Comparison of ENCODE assay signal across 11 cellular contexts in the genomic region with DNA sequence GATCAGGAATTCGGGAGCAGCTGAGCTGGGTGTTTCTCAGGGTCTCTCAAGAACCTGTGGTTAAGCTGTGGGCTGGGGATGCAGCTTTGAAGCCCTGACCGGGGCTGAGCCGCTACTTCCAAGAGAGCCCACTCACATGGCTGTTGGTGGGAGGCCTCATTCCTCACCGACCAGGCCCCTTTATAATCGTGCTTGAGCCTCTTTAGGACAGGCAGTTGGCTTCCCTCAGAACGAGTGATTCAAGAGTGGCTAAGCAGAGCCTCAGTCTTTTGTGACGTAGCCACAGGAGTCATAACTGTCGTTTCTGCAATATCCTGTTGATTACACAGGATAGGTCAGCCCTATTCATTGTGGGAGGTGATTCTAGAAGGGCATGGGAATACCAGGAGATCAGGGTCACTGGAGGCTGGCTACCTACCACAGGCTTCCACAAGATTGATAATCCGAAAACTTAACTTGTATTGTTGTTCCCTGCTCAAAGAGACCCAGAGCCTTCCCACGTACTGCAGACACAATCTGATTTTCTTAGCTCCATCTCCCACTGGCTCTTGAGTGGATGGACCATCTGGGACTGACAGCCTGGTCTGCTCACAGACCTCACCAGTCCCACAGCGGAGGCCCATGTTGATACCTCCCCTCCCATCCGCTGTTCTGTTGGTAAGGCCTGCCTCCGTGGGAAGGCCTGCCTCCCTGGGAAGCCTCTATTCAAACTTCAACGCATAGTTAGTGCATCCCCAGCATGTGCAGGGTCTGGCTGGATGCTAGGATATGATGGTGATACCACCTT. TPM values are rescaled to one million over a fixed set of nuclear protein-coding genes. Genes with fewer than 3 reads are reported as not detected.
DNase-seq lines count a peak whose midpoint lies in the region; ATAC-seq and TF ChIP-seq lines count a peak whose summit lies in the region.
"Had no signal": no experiment of that assay in that cellular context is flagged by ENCODE, and none has a peak within 500 bp of the region (broad histone marks: within the 10 kb centered on the region; RNA-seq: fewer than 3 reads in every experiment).

No MANE protein-coding gene starts in this region.

- TF ChIP-seq POLR2A in IMR-90 (IDR thresholded peaks at IDR 0.05; ENCODE audit: low read depth, low read length): peak; percentile 37; the same call in 1 of the 2 replicates

- peak overlapping the region; percentile 89 for H3K23ac ChIP-seq in IMR-90 (ENCODE audit: low read depth, low read length)

- dilution Hi-C loops in IMR-90 (cut with HindIII; ENCODE audit: low sequenced_read_pairs, unreplicated experiment): no loop called here

- peaks cover 4% of the 10 kb centered on the region for H3K9me3 ChIP-seq in IMR-90 (ENCODE audit: control insufficient read depth, insufficient read depth, low read length)
- H3K9me3 ChIP-seq: ovary had no signal

- intact Hi-C loops in IMR-90 (cut with micrococcal nuclease): loop anchor here (10.0 kb wide), 1 partner anchor 116 kb away; no protein-coding TSS in a partner anchor
- intact Hi-C loops in Calu3 (cut with micrococcal nuclease; ENCODE audit: unreplicated experiment): loop anchor here (10.0 kb wide), 1 partner anchor 74 kb away; no protein-coding TSS in a partner anchor

- no TSS peak for BruUV-seq in IMR-90 (replicated peaks; lab: Mats Ljungman, UMichigan)
- no TSS peak for BruUV-seq in Calu3 (replicated peaks; lab: Mats Ljungman, UMichigan)

- peak overlapping the region; percentile 79 for H2BK5ac ChIP-seq in IMR-90 (ENCODE audit: low read depth, low read length, poor library complexity, severe bottlenecking)

- no peaks in the 10 kb centered on the region for H3K27me3 Mint-ChIP-seq in activated T-helper 17 cell treated with anti-CD3 and anti-CD28 coated beads, Interleukin-2, amount 50 U/mL, for 72 hours
- no peaks in the 10 kb centered on the region for H3K27me3 Mint-ChIP-seq in Calu3 (ENCODE audit: unreplicated experiment)

- H3K9ac ChIP-seq in IMR-90 (ENCODE audit: low read depth, low read length): peak overlapping the region; percentile 7; the same call in 1 of the 2 replicates

- H3K4me2 ChIP-seq in IMR-90 (ENCODE audit: low read depth, low read length): no peak overlapping the region

- H3K27me3 ChIP-seq in IMR-90 (ENCODE audit: control insufficient read depth, insufficient read depth, low read length): no peaks in the 10 kb centered on the region
- H3K27me3 ChIP-seq: ovary, tibial nerve had no signal

- DNase-seq in AG10803 (ENCODE audit: low read depth) (peak; percentile 84), IMR-90 (peak; percentile 99), iris pigment epithelial cell (ENCODE audit: low read depth) (peak; percentile 94), Calu3 (no peak), HuH-7 (ENCODE audit: low spot score) (no peak), SHP77 treated with DMSO at 0.1 percent for 48 hours (lab: John Stamatoyannopoulos, UW) (no peak)
- DNase-seq: ovary had no signal

- H3K27ac Mint-ChIP-seq in activated T-helper 17 cell treated with anti-CD3 and anti-CD28 coated beads, Interleukin-2, amount 50 U/mL, for 72 hours: peak overlapping the region; percentile 20
- H3K27ac Mint-ChIP-seq in Calu3 (ENCODE audit: unreplicated experiment): no peak overlapping the region

- in situ Hi-C loops in IMR-90 (cut with MboI; ENCODE audit: low sequenced_read_pairs): no loop called here

- TF ChIP-seq CTCF in AG10803 (conservative IDR thresholded peaks at IDR 0.05; ENCODE audit: low read length) (no peak), IMR-90 (conservative IDR thresholded peaks at IDR 0.05; ENCODE audit: low read depth, low read length) (no peak), Calu3 (IDR thresholded peaks at IDR 0.05; ENCODE audit: unreplicated experiment) (no peak)

- peak overlapping the region; percentile 95 for H3K4ac ChIP-seq in IMR-90 (ENCODE audit: low read depth, low read length)

- H3K9me3 Mint-ChIP-seq in activated T-helper 17 cell treated with anti-CD3 and anti-CD28 coated beads, Interleukin-2, amount 50 U/mL, for 72 hours: no peaks in the 10 kb centered on the region
- no peaks in the 10 kb centered on the region for H3K9me3 Mint-ChIP-seq in Calu3 (ENCODE audit: low read depth, unreplicated experiment)

- H2AK9ac ChIP-seq in IMR-90 (replicated peaks; ENCODE audit: low read depth, low read length, poor library complexity): peak overlapping the region; percentile 80

- 0% methylated on average over 5 of the region's 14 CpGs; no CpG with 5 or more reads in 1 of the 2 experiments for WGBS in IMR-90 (ENCODE audit: extremely low coverage in 2 of 2, insufficient read length in 1 of 2), 2 experiments

- peak overlapping the region; percentile 41 for H3K56ac ChIP-seq in IMR-90 (ENCODE audit: extremely low read depth, insufficient read depth, low read length)

- H4K91ac ChIP-seq in IMR-90 (ENCODE audit: insufficient read depth, low read depth, low read length): peak overlapping the region; percentile 90

- ATAC-seq in IMR-90 (ENCODE audit: low read depth) (peak; percentile 51), HG02588 (IDR thresholded peaks at IDR 0.05; ENCODE audit: unreplicated experiment) (no peak)
- peak; percentile 57 for ATAC-seq in activated T-helper 17 cell treated with anti-CD3 and anti-CD28 coated beads, Interleukin-2, amount 50 U/mL, for 72 hours (replicated peaks)

- no peaks in the 10 kb centered on the region for H3K36me3 Mint-ChIP-seq in activated T-helper 17 cell treated with anti-CD3 and anti-CD28 coated beads, Interleukin-2, amount 50 U/mL, for 72 hours (ENCODE audit: low read depth)
- H3K36me3 Mint-ChIP-seq in Calu3 (ENCODE audit: insufficient read depth, unreplicated experiment): peaks cover 27% of the 10 kb centered on the region

- H3K14ac ChIP-seq in IMR-90 (replicated peaks; ENCODE audit: low read depth, low read length): peak overlapping the region; percentile 94

- H3K4me3 ChIP-seq in AG10803 (ENCODE audit: low read length): no peak overlapping the region
- no peak overlapping the region for H3K4me3 ChIP-seq in IMR-90 (ENCODE audit: insufficient read depth, low read depth, low read length)
- H3K4me3 ChIP-seq: ovary, tibial nerve had no signal

- CTCF ChIA-PET in IMR-90 (lab: Yijun Ruan, JAX) (interaction anchor here (0.6 kb wide), 1 partner anchor 114 kb away, joined by 4 read pairs; no protein-coding TSS in a partner anchor), Calu3 (lab: Charles Lee) (interaction anchor here (0.6 to 1.3 kb wide), 3 partner anchors 23 to 380 kb away, joined by 3 to 5 read pairs (median 5); no protein-coding TSS in a partner anchor)

- peak overlapping the region; percentile 93 for H2AFZ ChIP-seq in IMR-90 (replicated peaks; ENCODE audit: low read length, poor library complexity)

- H3K4me1 Mint-ChIP-seq in activated T-helper 17 cell treated with anti-CD3 and anti-CD28 coated beads, Interleukin-2, amount 50 U/mL, for 72 hours: peaks cover 11% of the 10 kb centered on the region
- H3K4me1 Mint-ChIP-seq in Calu3 (ENCODE audit: low read depth, unreplicated experiment): peaks cover 19% of the 10 kb centered on the region

- peak overlapping the region; percentile 65 for H3K27ac ChIP-seq in IMR-90 (ENCODE audit: insufficient read depth, low read length)
- H3K27ac ChIP-seq: ovary, VCaP had no signal

- peak overlapping the region; percentile 52 to 88 for H4K8ac ChIP-seq in IMR-90 (ENCODE audit: low read depth in 2 of 2, low read length in 2 of 2)

- peaks cover 7 to 48% of the 10 kb centered on the region in 2 experiments; a peak in 3 of 4 replicates for H3K79me1 ChIP-seq in IMR-90 (ENCODE audit: low read depth in 1 of 2, low read length in 2 of 2)

- peak overlapping the region; percentile 80; the same call in 2 of the 3 replicates for H2BK15ac ChIP-seq in IMR-90 (ENCODE audit: low read depth, low read length)

- POLR2A ChIA-PET in IMR-90 (lab: Charles Lee; ENCODE audit: unreplicated experiment): interaction anchor here (0.5 kb wide), 1 partner anchor 1145 kb away, joined by 5 read pairs; no protein-coding TSS in a partner anchor

- H2BK120ac ChIP-seq in IMR-90 (ENCODE audit: low read depth, low read length): peak overlapping the region; percentile 95

- H3K18ac ChIP-seq in IMR-90 (ENCODE audit: low read depth, low read length): peak overlapping the region; percentile 44

- peak overlapping the region; percentile 52 for H4K5ac ChIP-seq in IMR-90 (ENCODE audit: low read depth, low read length)

- TF ChIP-seq RAD21 in IMR-90 (IDR thresholded peaks at IDR 0.05; ENCODE audit: low read length): no peak

- H3K4me1 ChIP-seq in IMR-90 (ENCODE audit: control insufficient read depth, insufficient read depth, low read length): peaks cover 23% of the 10 kb centered on the region

- no peak overlapping the region for H3K4me3 Mint-ChIP-seq in activated T-helper 17 cell treated with anti-CD3 and anti-CD28 coated beads, Interleukin-2, amount 50 U/mL, for 72 hours
- no peak overlapping the region for H3K4me3 Mint-ChIP-seq in Calu3 (ENCODE audit: low read depth, unreplicated experiment)

- peak overlapping the region; percentile 94 for H2AK5ac ChIP-seq in IMR-90 (ENCODE audit: low read depth, low read length)

- no peaks in the 10 kb centered on the region for H3K36me3 ChIP-seq in IMR-90 (ENCODE audit: control insufficient read depth, insufficient read depth, low read length)
- H3K36me3 ChIP-seq: ovary, tibial nerve had no signal

- H4K20me1 ChIP-seq in IMR-90 (ENCODE audit: insufficient read depth, low read length): 0 out of 2 replicates have a peak, but pooled peaks cover 8% of the 10 kb centered on the region

- peak overlapping the region; percentile 89 for H2BK20ac ChIP-seq in IMR-90 (ENCODE audit: low read depth, low read length)

- peaks cover 24% of the 10 kb centered on the region for H3K9me1 ChIP-seq in IMR-90 (ENCODE audit: insufficient read depth, low read length)

TF ChIP-seq in IMR-90, 13 proteins besides CTCF, POLR2A, EP300 and RAD21 (continues in another document):
- TF ChIP-seq FOS (IDR thresholded peaks at IDR 0.05; ENCODE audit: low read depth, low read length) (peak; percentile 81), RCOR1 (IDR thresholded peaks at IDR 0.05; ENCODE audit: insufficient replicate concordance, low read length) (no peak), NFE2L2 (IDR thresholded peaks at IDR 0.05; ENCODE audit: low read depth, low read length) (no peak)
- TF ChIP-seq, protein P1, sequence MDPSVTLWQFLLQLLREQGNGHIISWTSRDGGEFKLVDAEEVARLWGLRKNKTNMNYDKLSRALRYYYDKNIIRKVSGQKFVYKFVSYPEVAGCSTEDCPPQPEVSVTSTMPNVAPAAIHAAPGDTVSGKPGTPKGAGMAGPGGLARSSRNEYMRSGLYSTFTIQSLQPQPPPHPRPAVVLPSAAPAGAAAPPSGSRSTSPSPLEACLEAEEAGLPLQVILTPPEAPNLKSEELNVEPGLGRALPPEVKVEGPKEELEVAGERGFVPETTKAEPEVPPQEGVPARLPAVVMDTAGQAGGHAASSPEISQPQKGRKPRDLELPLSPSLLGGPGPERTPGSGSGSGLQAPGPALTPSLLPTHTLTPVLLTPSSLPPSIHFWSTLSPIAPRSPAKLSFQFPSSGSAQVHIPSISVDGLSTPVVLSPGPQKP (IDR thresholded peaks at IDR 0.05; ENCODE audit: borderline replicate concordance, low read depth, low read length): no peak

RNA-seq across cellular contexts. Expression of a gene that starts 3.0 kb away (rescaled TPM):
- total RNA-seq in IMR-90 (2012; rRNA removed): 124 and 134 TPM in 2 replicates
- polyA plus RNA-seq in IMR-90 (2012; rRNA removed): 185 and 192 TPM in 2 replicates
- polyA plus RNA-seq in IMR-90 (2012; cell fraction: cytosol; rRNA removed): 59.2 and 179 TPM in 2 replicates
- polyA plus RNA-seq in IMR-90 (2012; cell fraction: nucleus; rRNA removed; ENCODE audit: low replicate concordance): 128 and 132 TPM in 2 replicates
- 10 to 100 TPM; 34.0 to 35.7 TPM for total RNA-seq in activated T-helper 17 cell treated with anti-CD3 and anti-CD28 coated beads, Interleukin-2, amount 50 U/mL, for 72 hours
- 231 and 235 TPM in 2 replicates for total RNA-seq in Calu3 (2022)

Comparison
In these comparisons a context has a peak if more than half of its experiments do, and no peak if none do; other contexts are left out.
1. DNase-seq: peak in AG10803 (single experiment), IMR-90 (single experiment) and iris pigment epithelial cell (single experiment); none in Calu3 (single experiment), HuH-7 (single experiment) and SHP77 treated with DMSO at 0.1 percent for 48 hours (single experiment).